4 cellular contexts compared by ENCODE assay signal in genomic region chr6:114354482-114354881, GRCh38. TPM values are rescaled to one million over a fixed set of nuclear protein-coding genes. Genes with fewer than 3 reads are reported as not detected.
"Had no signal": no experiment of that assay in that cellular context is flagged by ENCODE, and none has a peak within 500 bp of the region (broad histone marks: within the 10 kb centered on the region; RNA-seq: fewer than 3 reads in every experiment).

No MANE protein-coding gene starts in this region.

- ATAC-seq: GM12878 had no signal

- DNase-seq: GDM1, GF-D8 had no signal

- H3K4me3 ChIP-seq: GM12878 had no signal

RNA-seq across cellular contexts. Expression of gene HS3ST5, which starts 11.7 kb away (rescaled TPM):
- total RNA-seq: G401, GM12878 had no signal
